In the genomic region with DNA sequence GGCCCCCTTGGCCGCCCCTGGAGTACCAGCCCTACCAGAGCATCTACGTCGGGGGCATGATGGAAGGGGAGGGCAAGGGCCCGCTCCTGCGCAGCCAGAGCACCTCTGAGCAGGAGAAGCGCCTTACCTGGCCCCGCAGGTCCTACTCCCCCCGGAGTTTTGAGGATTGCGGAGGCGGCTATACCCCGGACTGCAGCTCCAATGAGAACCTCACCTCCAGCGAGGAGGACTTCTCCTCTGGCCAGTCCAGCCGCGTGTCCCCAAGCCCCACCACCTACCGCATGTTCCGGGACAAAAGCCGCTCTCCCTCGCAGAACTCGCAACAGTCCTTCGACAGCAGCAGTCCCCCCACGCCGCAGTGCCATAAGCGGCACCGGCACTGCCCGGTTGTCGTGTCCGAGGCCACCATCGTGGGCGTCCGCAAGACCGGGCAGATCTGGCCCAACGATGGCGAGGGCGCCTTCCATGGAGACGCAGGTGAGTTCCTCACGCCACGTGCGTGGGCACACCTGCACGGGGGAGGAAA, we compare ENCODE assay signal across 8 cellular contexts. TPM values are rescaled to one million over a fixed set of nuclear protein-coding genes. Genes with fewer than 3 reads are reported as not detected.
DNase-seq lines count a peak whose midpoint lies in the region; ATAC-seq lines count a peak whose summit lies in the region.

No MANE protein-coding gene starts in this region.

- intact Hi-C loops in right cardiac atrium (cut with DNase I) = loop anchor here in 3 of 4 donors (2.0 to 10.0 kb wide), 2 partner anchors 53 kb away; no protein-coding TSS in a partner anchor

- H3K9me3 ChIP-seq in HUES48 (ENCODE audit: control insufficient read depth, insufficient read depth, low read length) = peaks cover 3% of the 10 kb centered on the region; the same call in 1 of the 2 replicates
- H3K9me3 ChIP-seq in right cardiac atrium (ENCODE audit: control insufficient read depth, low read length) = no peaks in the 10 kb centered on the region

- DNase-seq in activated CD8-positive, alpha-beta memory T cell treated with anti-CD3 and anti-CD28 coated beads, Interleukin-2, amount 50 U/mL, for 48 hours = peak; percentile 61
- DNase-seq in right cardiac atrium = peak in 2 of 3 donors; percentile 51 to 62
- peak; percentile 35 for DNase-seq in stimulated activated CD8-positive, alpha-beta memory T cell treated with anti-CD3 and anti-CD28 coated beads, Interleukin-4, amount 100 ng/mL, for 48 hours
- DNase-seq in midbrain (lab: John Stamatoyannopoulos, UW) = no peak
- DNase-seq in SIG-M5 (lab: John Stamatoyannopoulos, UW) = no peak

- 0 out of 2 replicates have a peak, but pooled peaks cover 5% of the 10 kb centered on the region for H3K36me3 ChIP-seq in HUES48 (ENCODE audit: control insufficient read depth, insufficient read depth, low read length)

- H3K27me3 ChIP-seq in HUES48 (ENCODE audit: control insufficient read depth, insufficient read depth, low read length) (0 out of 2 replicates have a peak, but pooled peaks cover 4% of the 10 kb centered on the region), right cardiac atrium (ENCODE audit: control insufficient read depth, insufficient read depth) (no peaks in the 10 kb centered on the region)

- H3K4me1 ChIP-seq in HUES48 (ENCODE audit: control insufficient read depth, insufficient read depth, low read length) (peaks cover 54% of the 10 kb centered on the region), right cardiac atrium (ENCODE audit: control insufficient read depth, insufficient read depth, low read length) (peaks cover 6% of the 10 kb centered on the region)

- H3K27ac ChIP-seq in HUES48 (ENCODE audit: low read depth, low read length) (no peak overlapping the region), right cardiac atrium (ENCODE audit: low read length) (no peak overlapping the region)

- H3K9ac ChIP-seq in HUES48 (ENCODE audit: low read depth, low read length) = peak overlapping the region; percentile 73; the same call in 1 of the 2 replicates

- H3K4me3 ChIP-seq in HUES48 (ENCODE audit: low read depth, low read length) (peak overlapping the region; percentile 80), right cardiac atrium (ENCODE audit: low read length) (peak overlapping the region; percentile 88)

- ATAC-seq in right cardiac atrium (no peak), GM21423 (IDR thresholded peaks at IDR 0.05; ENCODE audit: unreplicated experiment) (no peak), GM18519 (IDR thresholded peaks at IDR 0.05; ENCODE audit: low FRiP score, unreplicated experiment) (no peak)

- WGBS in right cardiac atrium = 65% methylated on average over 39 of the region's 39 CpGs

RNA-seq across cellular contexts. Expression of a gene that starts 1.5 kb away (rescaled TPM):
- 10 to 100 TPM; 35.4 to 48.0 (median 36.6) TPM for total RNA-seq in right cardiac atrium
- 18.3 TPM for polyA plus RNA-seq in right cardiac atrium

RNA-seq across cellular contexts. Expression of a gene that starts 36.5 kb away (rescaled TPM):
- 1 to 10 TPM; 1.1 to 2.7 (median 1.6) TPM for total RNA-seq in right cardiac atrium
- 0.59 TPM for polyA plus RNA-seq in right cardiac atrium

RNA-seq across cellular contexts. Expression of a gene that starts 40.0 kb away (rescaled TPM):
- not detected for total RNA-seq in right cardiac atrium
- polyA plus RNA-seq in right cardiac atrium = 0.75 TPM

Comparison
In these comparisons a context has a peak if more than half of its experiments do, and no peak if none do; other contexts are left out.
1. DNase-seq: peak in activated CD8-positive, alpha-beta memory T cell treated with anti-CD3 and anti-CD28 coated beads, Interleukin-2, amount 50 U/mL, for 48 hours (single experiment), right cardiac atrium (2 of 3) and stimulated activated CD8-positive, alpha-beta memory T cell treated with anti-CD3 and anti-CD28 coated beads, Interleukin-4, amount 100 ng/mL, for 48 hours (single experiment); none in midbrain (single experiment) and SIG-M5 (single experiment).